In genomic region chr6:6008114-6008647, GRCh38 we compare ENCODE assay signal across 8 cellular contexts. TPM values are rescaled to one million over a fixed set of nuclear protein-coding genes. Genes with fewer than 3 reads are reported as not detected.
DNase-seq lines count a peak whose midpoint lies in the region; TF ChIP-seq lines count a peak whose summit lies in the region.

No MANE protein-coding gene starts in this region.

- no peaks in the 10 kb centered on the region for H3K36me3 ChIP-seq in duodenal mucosa (ENCODE audit: control insufficient read depth in 1 of 2, insufficient read depth in 2 of 2, low read length in 2 of 2)
- H3K36me3 ChIP-seq in prostate gland, result no peaks in the 10 kb centered on the region

- WGBS in prostate gland, result 2% methylated on average over 15 of the region's 18 CpGs

- in situ Hi-C loops in G401 (cut with HindIII; ENCODE audit: low sequenced_read_pairs), result no loop called here

- H3K27me3 ChIP-seq in duodenal mucosa (ENCODE audit: control insufficient read depth in 1 of 2, insufficient read depth in 2 of 2, low read length in 2 of 2) (peaks cover 63 to 73% of the 10 kb centered on the region in 2 donors), prostate gland (replicated peaks; ENCODE audit: insufficient read depth) (peaks cover 44% of the 10 kb centered on the region)

- TF ChIP-seq POLR2A in prostate gland (IDR thresholded peaks at IDR 0.05), result no peak

- DNase-seq in NCI-H1105 (lab: John Stamatoyannopoulos, UW), result peak; percentile 43
- DNase-seq in NCI-H1105 treated with DMSO at 0.1 percent for 48 hours (lab: John Stamatoyannopoulos, UW), result no peak
- no peak for DNase-seq in Jurkat, Clone E6-1 (ENCODE audit: low read depth, low spot score)
- DNase-seq in prostate gland (ENCODE audit: low spot score), result no peak
- DNase-seq in SW480 (ENCODE audit: low spot score), result no peak
- no peak for DNase-seq in G401 (ENCODE audit: low spot score)
- no peak for DNase-seq in activated CD8-positive, alpha-beta memory T cell treated with anti-CD3 and anti-CD28 coated beads, Interleukin-2, amount 50 U/mL, for 48 hours

- no peak overlapping the region for H3K27ac ChIP-seq in duodenal mucosa (ENCODE audit: low read depth, low read length)
- no peak overlapping the region for H3K27ac ChIP-seq in prostate gland

- H3K4me3 ChIP-seq in Jurkat, Clone E6-1 (ENCODE audit: low read length), result peak overlapping the region; percentile 84
- peak overlapping the region; percentile 66 to 74 for H3K4me3 ChIP-seq in duodenal mucosa (ENCODE audit: low read depth in 1 of 2, low read length in 2 of 2)
- peak overlapping the region; percentile 7 to 11 for H3K4me3 ChIP-seq in prostate gland

- peaks cover 10 to 23% of the 10 kb centered on the region in 2 donors for H3K4me1 ChIP-seq in duodenal mucosa (ENCODE audit: control insufficient read depth in 1 of 2, insufficient read depth in 2 of 2, low read length in 2 of 2)
- peaks cover 4% of the 10 kb centered on the region for H3K4me1 ChIP-seq in prostate gland (replicated peaks)

- intact Hi-C loops in prostate gland (cut with DNase I), result no loop called here

- peaks cover 0 to 5% of the 10 kb centered on the region in 2 donors for H3K9me3 ChIP-seq in duodenal mucosa (ENCODE audit: control insufficient read depth in 1 of 2, low read length in 2 of 2)
- H3K9me3 ChIP-seq in prostate gland, result no peaks in the 10 kb centered on the region

- peak overlapping the region in 1 of 2 donors; percentile 32 for H3K9ac ChIP-seq in duodenal mucosa (ENCODE audit: low read depth in 1 of 2, low read length in 2 of 2)

- TF ChIP-seq CTCF in prostate gland (IDR thresholded peaks at IDR 0.05), result no peak

RNA-seq across cellular contexts. Expression of gene NRN1, which starts 1.5 kb away (rescaled TPM):
- 64.3 TPM for polyA plus RNA-seq in Jurkat, Clone E6-1 (2012; ENCODE audit: insufficient read depth, insufficient read length)
- total RNA-seq in prostate gland, result 1 to 10 TPM; 1.1 TPM
- not detected in 2 replicates for total RNA-seq in G401 (2014; rRNA removed; shearing (Covaris generic))

Comparison
In these comparisons a context has a peak if more than half of its experiments do, and no peak if none do; other contexts are left out.
1. H3K4me3 ChIP-seq: peak in every context shown above with its lines; median percentile 84 in Jurkat, Clone E6-1; 70 in duodenal mucosa; 9 in prostate gland.